In the genomic region with DNA sequence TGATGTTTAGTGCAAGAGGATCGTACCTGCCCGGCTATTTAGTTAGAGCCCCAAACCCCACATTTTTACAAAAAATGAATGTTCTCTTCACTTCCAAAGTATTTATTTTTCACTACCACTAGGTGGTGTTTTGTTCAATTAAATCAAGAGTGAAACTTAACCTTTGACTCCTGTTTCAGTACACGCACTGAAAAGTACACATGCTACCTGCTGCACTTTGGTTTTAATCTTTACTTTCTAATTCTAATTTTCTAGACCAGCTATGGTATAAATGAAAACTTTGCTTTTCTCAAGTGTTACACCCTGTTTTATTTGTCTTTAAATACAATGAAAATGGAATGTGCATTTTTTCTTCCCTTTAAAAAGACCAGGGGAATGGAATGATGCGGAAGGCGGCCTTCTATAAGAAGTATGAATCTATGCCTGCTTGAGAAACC, we compare ENCODE assay signal across 1 cellular context.
TF ChIP-seq lines count a peak whose summit lies in the region.

No MANE protein-coding gene starts in this region.

TF ChIP-seq in H1, 55 proteins besides CTCF, POLR2A, EP300 and RAD21 (continued from another document):
- no peak for TF ChIP-seq CTBP2 (IDR thresholded peaks at IDR 0.05; ENCODE audit: borderline replicate concordance, insufficient read depth, insufficient read length, low read length)
- TF ChIP-seq SP2 (IDR thresholded peaks at IDR 0.05; ENCODE audit: low read length) = no peak
- TF ChIP-seq TBP (IDR thresholded peaks at IDR 0.05; ENCODE audit: low read depth, low read length) = no peak
- TF ChIP-seq, protein P1, sequence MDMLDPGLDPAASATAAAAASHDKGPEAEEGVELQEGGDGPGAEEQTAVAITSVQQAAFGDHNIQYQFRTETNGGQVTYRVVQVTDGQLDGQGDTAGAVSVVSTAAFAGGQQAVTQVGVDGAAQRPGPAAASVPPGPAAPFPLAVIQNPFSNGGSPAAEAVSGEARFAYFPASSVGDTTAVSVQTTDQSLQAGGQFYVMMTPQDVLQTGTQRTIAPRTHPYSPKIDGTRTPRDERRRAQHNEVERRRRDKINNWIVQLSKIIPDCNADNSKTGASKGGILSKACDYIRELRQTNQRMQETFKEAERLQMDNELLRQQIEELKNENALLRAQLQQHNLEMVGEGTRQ (IDR thresholded peaks at IDR 0.05; ENCODE audit: low read length) = no peak
- TF ChIP-seq CREB1 (IDR thresholded peaks at IDR 0.05) = no peak
